ENCODE assay signal across 20 cellular contexts in genomic region chr3:195213639-195214315, GRCh38. TPM values are rescaled to one million over a fixed set of nuclear protein-coding genes. Genes with fewer than 3 reads are reported as not detected.
A peak's percentile ranks its signal among the peaks of the same experiment; 100 is the strongest.
DNase-seq lines count a peak whose midpoint lies in the region; ATAC-seq, FAIRE-seq and TF ChIP-seq lines count a peak whose summit lies in the region.
"Had no signal": no experiment of that assay in that cellular context is flagged by ENCODE, and none has a peak within 500 bp of the region (broad histone marks: within the 10 kb centered on the region; RNA-seq: fewer than 3 reads in every experiment).

No MANE protein-coding gene starts in this region.

- H3K56ac ChIP-seq in H1 (replicated peaks; ENCODE audit: insufficient read length, low read depth, low read length): no peak overlapping the region

- TF ChIP-seq CTCF in H1 (IDR thresholded peaks at IDR 0.05; ENCODE audit: control extremely low read depth in 1 of 3, insufficient read depth in 1 of 3, low read depth in 1 of 3, low read length in 3 of 3) (no peak), sigmoid colon (IDR thresholded peaks at IDR 0.05) (no peak), neural progenitor cell (IDR thresholded peaks at IDR 0.05) (no peak)

- H3K79me2 ChIP-seq in H1 (ENCODE audit: control insufficient read depth in 1 of 2, insufficient read depth in 2 of 2, low read length in 2 of 2): peaks cover 0 to 47% of the 10 kb centered on the region in 2 experiments; a peak in 3 of 4 replicates
- H3K79me2 ChIP-seq in neural progenitor cell (ENCODE audit: low read depth): peaks cover 42% of the 10 kb centered on the region

- H2AK5ac ChIP-seq in H1 (ENCODE audit: low read depth, low read length) (0 out of 2 replicates have a peak overlapping the region, but pooled peaks have one; percentile 67), mesenchymal stem cell (ENCODE audit: low read length, severe bottlenecking) (no peak overlapping the region)

- peaks cover 7% of the 10 kb centered on the region for H3K36me3 Mint-ChIP-seq in neural progenitor cell

- CTCF ChIA-PET in H1 (lab: Charles Lee; ENCODE audit: partially characterized antibody): no interaction called here

- no peak overlapping the region for H3K23ac ChIP-seq in H1 (ENCODE audit: insufficient read length)
- no peak overlapping the region for H3K23ac ChIP-seq in mesenchymal stem cell (ENCODE audit: low read length in 2 of 2)

- H3K9me3 Mint-ChIP-seq in neural progenitor cell: peaks cover 7% of the 10 kb centered on the region

- H3K14ac ChIP-seq in H1 (ENCODE audit: insufficient read length) (no peak overlapping the region), mesenchymal stem cell (ENCODE audit: low read length in 2 of 2) (no peak overlapping the region)

- peaks cover 3% of the 10 kb centered on the region for H3K27me3 Mint-ChIP-seq in neural progenitor cell (ENCODE audit: insufficient read depth, low read depth)
- H3K27me3 Mint-ChIP-seq: CD4-positive, alpha-beta memory T cell had no signal

- H2BK120ac ChIP-seq in H1 (replicated peaks; ENCODE audit: low read depth, low read length) (no peak overlapping the region), mesenchymal stem cell (ENCODE audit: low read depth, low read length) (no peak overlapping the region)

- H3K79me1 ChIP-seq in H1 (ENCODE audit: low read depth, low read length) (peaks cover 13% of the 10 kb centered on the region), mesenchymal stem cell (replicated peaks; ENCODE audit: low read length, poor library complexity, severe bottlenecking) (peaks cover 19% of the 10 kb centered on the region)

- no peak overlapping the region for H3K4me3 Mint-ChIP-seq in neural progenitor cell
- H3K4me3 Mint-ChIP-seq: CD4-positive, alpha-beta memory T cell had no signal

- H3K4ac ChIP-seq in H1 (replicated peaks; ENCODE audit: insufficient read length, low read depth, low read length) (no peak overlapping the region), mesenchymal stem cell (ENCODE audit: low read depth in 1 of 2, low read length in 2 of 2) (no peak overlapping the region)

- no peak for ATAC-seq in GM18519 (IDR thresholded peaks at IDR 0.05; ENCODE audit: low FRiP score, unreplicated experiment)
- ATAC-seq in HG03520 (IDR thresholded peaks at IDR 0.05; ENCODE audit: unreplicated experiment): no peak
- ATAC-seq: A549 had no signal

- H3K27ac Mint-ChIP-seq in neural progenitor cell: no peak overlapping the region
- H3K27ac Mint-ChIP-seq: CD4-positive, alpha-beta memory T cell had no signal

- no peak overlapping the region for H3K4me2 ChIP-seq in H1 (ENCODE audit: insufficient read depth in 1 of 2, low read depth in 2 of 2, low read length in 2 of 2)
- no peak overlapping the region for H3K4me2 ChIP-seq in mesenchymal stem cell (ENCODE audit: low read length, poor library complexity, severe bottlenecking)
- H3K4me2 ChIP-seq in neural progenitor cell: no peak overlapping the region
- H3K4me2 ChIP-seq: A549 had no signal

- H3K23me2 ChIP-seq in H1 (ENCODE audit: low read depth, low read length): no peaks in the 10 kb centered on the region

- H4K91ac ChIP-seq in H1 (replicated peaks; ENCODE audit: insufficient read length, low read length) (no peak overlapping the region), mesenchymal stem cell (ENCODE audit: low read length) (no peak overlapping the region)

- DNase-seq in H1 (ENCODE audit: low read depth in 1 of 2, low spot score in 2 of 2) (no peak), mesenchymal stem cell (no peak), sigmoid colon (peak; percentile 11), H54 (ENCODE audit: insufficient read length, low spot score) (no peak), neural progenitor cell (ENCODE audit: low spot score) (no peak)
- DNase-seq: BE2C; CD4-positive, alpha-beta memory T cell; DMS79; GM23248; IMR-90; KBM-7 had no signal

- H4K5ac ChIP-seq in H1 (ENCODE audit: insufficient read length, low read depth, low read length): no peak overlapping the region

- no peak for TF ChIP-seq RAD21 in H1 (IDR thresholded peaks at IDR 0.05 in 1 of 2, conservative IDR thresholded peaks at IDR 0.05 in 1 of 2; ENCODE audit: low read depth in 2 of 2, low read length in 2 of 2)

- no peak overlapping the region for H2AFZ ChIP-seq in H1 (ENCODE audit: low read length)
- no peak overlapping the region for H2AFZ ChIP-seq in mesenchymal stem cell (ENCODE audit: low read depth, low read length)
- no peak overlapping the region for H2AFZ ChIP-seq in neural progenitor cell (replicated peaks)
- H2AFZ ChIP-seq: GM23248 had no signal

- H3K4me1 ChIP-seq in HUES64 (ENCODE audit: insufficient read depth, low read length) (peaks cover 28% of the 10 kb centered on the region), H1 (replicated peaks in 1 of 4; ENCODE audit: control insufficient read depth in 3 of 4, insufficient read depth in 4 of 4, low read length in 3 of 4) (peaks cover 0 to 21% (median 12%) of the 10 kb centered on the region in 4 experiments; a peak in 6 of 7 replicates), mesenchymal stem cell (ENCODE audit: control insufficient read depth, insufficient read depth, low read depth, low read length) (peaks cover 9% of the 10 kb centered on the region), sigmoid colon (peaks cover 0 to 27% (median 27%) of the 10 kb centered on the region in 4 donors), neural progenitor cell (peaks cover 8% of the 10 kb centered on the region)
- H3K4me1 ChIP-seq: A549, HAP-1 had no signal

- peaks cover 18% of the 10 kb centered on the region for H3K4me1 Mint-ChIP-seq in neural progenitor cell

- 0 out of 2 replicates have a peak overlapping the region, but pooled peaks have one; percentile 25 for H3K27ac ChIP-seq in HUES64 (ENCODE audit: low read depth, low read length)
- peak overlapping the region; percentile 34; the same call in 1 of the 2 replicates for H3K27ac ChIP-seq in H1 (ENCODE audit: low read depth, low read length)
- no peak overlapping the region for H3K27ac ChIP-seq in mesenchymal stem cell (ENCODE audit: low read length, poor library complexity, severe bottlenecking)
- H3K27ac ChIP-seq in sigmoid colon: no peak overlapping the region
- no peak overlapping the region for H3K27ac ChIP-seq in neural progenitor cell
- H3K27ac ChIP-seq: A549, C4-2B, GM23248, HL-60 had no signal

- POLR2A ChIA-PET in H1 (lab: Charles Lee; ENCODE audit: partially characterized antibody): interaction anchor here (0.9 kb wide), 1 partner anchor 42 kb away, joined by 3 read pairs; no protein-coding TSS in a partner anchor

- H3K9ac ChIP-seq in HUES64 (ENCODE audit: low read depth, low read length): no peak overlapping the region
- H3K9ac ChIP-seq in H1 (replicated peaks in 1 of 4; ENCODE audit: extremely low read depth in 1 of 4, low read depth in 3 of 4, low read length in 3 of 4): no peak overlapping the region
- H3K9ac ChIP-seq in mesenchymal stem cell (ENCODE audit: low read length): no peak overlapping the region
- H3K9ac ChIP-seq in neural progenitor cell: no peak overlapping the region
- H3K9ac ChIP-seq: GM23248 had no signal

- 82% methylated on average over 9 of the region's 9 CpGs for WGBS in HUES64
- WGBS in H1 (ENCODE audit: extremely low coverage in 1 of 2, insufficient coverage in 1 of 2, insufficient read length in 1 of 2, insufficient replicate concordance in 2 of 2, low coverage in 1 of 2, low lambda C conversion rate in 2 of 2, missing lambda C conversion rate in 1 of 2), 2 experiments: 74% methylated on average over 9 of the region's 9 CpGs; no CpG with 5 or more reads in 1 of the 2 experiments
- 95% methylated on average over 8 of the region's 9 CpGs for WGBS in mesenchymal stem cell
- 85 to 86% methylated on average over 9 of the region's 9 CpGs for WGBS in sigmoid colon, 2 donors

- H3K9me3 ChIP-seq in HUES64 (ENCODE audit: insufficient read depth, low read depth, low read length) (no peaks in the 10 kb centered on the region), H1 (ENCODE audit: insufficient read depth in 2 of 2, low read depth in 1 of 2, low read length in 1 of 2) (no peaks in the 10 kb centered on the region), mesenchymal stem cell (ENCODE audit: control insufficient read depth, low read length) (no peaks in the 10 kb centered on the region), sigmoid colon (no peaks in the 10 kb centered on the region), neural progenitor cell (ENCODE audit: low read depth) (no peaks in the 10 kb centered on the region)
- H3K9me3 ChIP-seq: A549, BE2C, HAP-1 had no signal

- H2BK15ac ChIP-seq in H1 (ENCODE audit: low read length) (no peak overlapping the region), mesenchymal stem cell (ENCODE audit: low read depth, poor library complexity, severe bottlenecking) (no peak overlapping the region)

- no peak overlapping the region; the same call in 1 of the 2 replicates for H2BK5ac ChIP-seq in H1 (ENCODE audit: low read depth, low read length)
- no peak overlapping the region for H2BK5ac ChIP-seq in mesenchymal stem cell (ENCODE audit: low read depth, low read length, poor library complexity, severe bottlenecking)

- H3K27me3 ChIP-seq in HUES64 (ENCODE audit: insufficient read depth, low read length) (no peaks in the 10 kb centered on the region), H1 (replicated peaks in 1 of 4; ENCODE audit: control insufficient read depth in 3 of 4, extremely low read depth in 1 of 4, insufficient read depth in 3 of 4, low read length in 3 of 4) (no peaks in the 10 kb centered on the region), mesenchymal stem cell (ENCODE audit: control insufficient read depth in 1 of 2, insufficient read depth in 1 of 2, low read length in 2 of 2) (no peaks in the 10 kb centered on the region), sigmoid colon (no peaks in the 10 kb centered on the region), neural progenitor cell (no peaks in the 10 kb centered on the region)
- H3K27me3 ChIP-seq: BE2C had no signal

- FAIRE-seq in H1 (lab: Jason Lieb, UNC) (no peak), H54 (lab: Jason Lieb, UNC) (no peak)
- FAIRE-seq: A549, G401.6, GM12892 had no signal

- H2BK12ac ChIP-seq in H1 (ENCODE audit: low read depth, low read length): no peak overlapping the region
- no peak overlapping the region for H2BK12ac ChIP-seq in mesenchymal stem cell (ENCODE audit: low read length in 2 of 2)

- TF ChIP-seq EP300 in H1 (IDR thresholded peaks at IDR 0.05; ENCODE audit: borderline replicate concordance in 1 of 2, low read depth in 2 of 2, low read length in 2 of 2) (no peak), sigmoid colon (IDR thresholded peaks at IDR 0.05) (no peak)

- peak overlapping the region; percentile 1; the same call in 1 of the 2 replicates for H2BK20ac ChIP-seq in H1 (ENCODE audit: low read length)

- H4K8ac ChIP-seq in H1 (ENCODE audit: extremely low read depth, insufficient read depth, low read length) (no peak overlapping the region), mesenchymal stem cell (ENCODE audit: low read length) (peak overlapping the region; percentile 30)

- no peak overlapping the region for H3K4me3 ChIP-seq in HUES64 (ENCODE audit: low read length)
- no peak overlapping the region for H3K4me3 ChIP-seq in H1 (ENCODE audit: extremely low read depth in 1 of 4, insufficient read depth in 2 of 4, low read depth in 3 of 4, low read length in 4 of 4)
- no peak overlapping the region for H3K4me3 ChIP-seq in mesenchymal stem cell (ENCODE audit: insufficient read depth in 1 of 2, low read depth in 1 of 2, low read length in 2 of 2)
- no peak overlapping the region for H3K4me3 ChIP-seq in sigmoid colon
- no peak overlapping the region for H3K4me3 ChIP-seq in neural progenitor cell
- H3K4me3 ChIP-seq: A549, GM23248, HAP-1 had no signal

- intact Hi-C loops in sigmoid colon (cut with DNase I): no loop called here

- no peaks in the 10 kb centered on the region for H3K36me3 ChIP-seq in HUES64 (ENCODE audit: insufficient read depth, low read length)
- H3K36me3 ChIP-seq in H1 (ENCODE audit: control insufficient read depth in 2 of 4, insufficient read depth in 4 of 4, low read length in 3 of 4): no peaks in the 10 kb centered on the region
- H3K36me3 ChIP-seq in mesenchymal stem cell (ENCODE audit: control insufficient read depth in 1 of 2, insufficient read depth in 2 of 2, low read depth in 1 of 2, low read length in 2 of 2): no peaks in the 10 kb centered on the region
- H3K36me3 ChIP-seq in sigmoid colon: no peaks in the 10 kb centered on the region
- no peaks in the 10 kb centered on the region for H3K36me3 ChIP-seq in neural progenitor cell
- H3K36me3 ChIP-seq: BE2C, HAP-1 had no signal

- H4K20me1 ChIP-seq in H1 (replicated peaks in 1 of 2; ENCODE audit: control insufficient read depth in 1 of 2, insufficient read depth in 2 of 2, low read length in 2 of 2) (peaks cover 0 to 7% of the 10 kb centered on the region in 2 experiments), neural progenitor cell (ENCODE audit: low read depth) (peaks cover 7% of the 10 kb centered on the region)

- TF ChIP-seq POLR2A in H1 (IDR thresholded peaks at IDR 0.05; ENCODE audit: control extremely low read depth in 1 of 2, low read depth in 2 of 2, low read length in 2 of 2) (no peak), sigmoid colon (IDR thresholded peaks at IDR 0.05) (no peak), H54 (IDR thresholded peaks at IDR 0.05; ENCODE audit: low read depth, low read length) (no peak)

- no peaks in the 10 kb centered on the region for H3F3A ChIP-seq in neural progenitor cell (ENCODE audit: low read depth)

- H3K18ac ChIP-seq in H1 (ENCODE audit: extremely low read depth, low read length) (no peak overlapping the region), mesenchymal stem cell (ENCODE audit: low read depth in 1 of 2, low read length in 2 of 2) (peak overlapping the region in 1 of 2 experiments; percentile 29)

RNA-seq across cellular contexts. Expression of gene XXYLT1, which starts 57.2 kb away (rescaled TPM):
- polyA plus RNA-seq in HUES64 (2013, experiment 1 of 2): 26.5 TPM
- polyA plus RNA-seq in HUES64 (2013, experiment 2 of 2): 27.3 TPM
- 23.8 and 24.5 TPM in 2 replicates for total RNA-seq in H1 (2021; fragmentation: NEBNext Ultra II Directional; extraction: Animal tissue kit (Norgen Biotek cat#: 25700))
- polyA plus RNA-seq in H1 (2011; rRNA removed) (18.9 and 20.2 TPM in 2 replicates), sigmoid colon (1 to 10 TPM; 2.5 to 6.8 (median 3.0) TPM)
- polyA plus RNA-seq in H1 (2011; cell fraction: cytosol; rRNA removed): 21.1 TPM
- polyA plus RNA-seq in H1 (2011; cell fraction: nucleus; rRNA removed): 14.9 TPM
- polyA plus RNA-seq in H1 (2012, experiment 1 of 2): 19.3 to 20.5 TPM (median 20.0 TPM) in 4 replicates
- polyA plus RNA-seq in H1 (2012, experiment 2 of 2): 25.8 TPM
- polyA plus RNA-seq in H1 (2013, experiment 1 of 2): 29.3 TPM
- 32.6 TPM for polyA plus RNA-seq in H1 (2013, experiment 2 of 2)
- polyA minus RNA-seq in H1 (2011; rRNA and poly(A)+ RNA removed): 15.2 and 16.2 TPM in 2 replicates
- polyA minus RNA-seq in H1 (2011; cell fraction: cytosol; rRNA and poly(A)+ RNA removed): 22.8 TPM
- 31.3 TPM for polyA minus RNA-seq in H1 (2011; cell fraction: nucleus; rRNA and poly(A)+ RNA removed)
- 27.1 TPM for polyA plus RNA-seq in mesenchymal stem cell (2013, experiment 1 of 2)
- polyA plus RNA-seq in mesenchymal stem cell (2013, experiment 2 of 2): 27.1 TPM
- total RNA-seq in sigmoid colon (10 to 100 TPM; 11.1 to 13.8 (median 11.7) TPM), neural progenitor cell (ENCODE audit: low replicate concordance) (16.4 and 39.0 TPM in 2 replicates)

Comparison
In these comparisons a context has a peak if more than half of its experiments do, and no peak if none do; other contexts are left out.
1. H3K27ac ChIP-seq: peak in HUES64 (single experiment) and H1 (single experiment); none in mesenchymal stem cell (single experiment), sigmoid colon (0 of 4) and neural progenitor cell (single experiment).